10 cellular contexts compared by ENCODE assay signal in the genomic region with DNA sequence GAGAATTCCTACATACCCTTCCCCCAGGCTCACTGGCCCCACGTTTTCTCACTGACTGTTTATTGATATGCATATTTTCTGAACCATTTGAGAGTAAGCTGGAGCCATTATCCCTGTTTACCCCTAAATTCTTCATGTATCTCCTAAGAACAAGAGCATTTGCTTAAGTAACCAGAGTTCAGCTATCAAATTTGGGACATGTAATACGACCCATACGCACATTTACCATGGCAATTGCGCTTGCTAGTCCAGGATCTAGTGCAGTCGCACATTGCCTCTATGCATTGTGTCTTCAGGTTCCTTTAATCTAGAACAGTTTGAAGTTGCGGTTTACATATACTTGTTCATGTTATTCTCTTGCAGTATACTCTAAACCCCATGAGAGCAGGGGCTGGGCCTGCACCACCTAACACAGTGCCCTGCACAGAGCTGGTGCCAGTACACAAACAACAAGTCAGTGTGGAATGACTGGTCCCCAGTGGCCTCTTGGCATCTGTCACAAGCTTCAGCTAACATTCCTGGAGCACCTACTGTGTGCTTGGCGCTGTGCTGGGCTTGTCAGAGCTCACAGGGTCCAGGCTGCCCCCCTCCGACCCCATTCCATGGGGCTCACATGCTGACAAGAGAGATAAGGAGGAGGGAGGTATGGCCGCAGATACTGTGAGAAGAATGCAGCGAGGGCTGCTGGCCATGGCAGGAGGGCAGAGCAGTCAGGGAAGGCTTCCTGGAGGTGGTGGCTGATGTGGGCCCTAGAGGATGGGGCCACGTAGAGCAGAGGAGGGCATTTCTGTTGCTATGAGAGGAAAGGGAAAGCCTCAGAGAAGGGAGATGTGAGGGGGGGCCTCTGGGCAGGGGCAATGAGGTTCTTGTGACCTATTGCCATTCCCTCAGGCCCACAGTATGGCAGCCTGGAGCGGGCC. TPM values are rescaled to one million over a fixed set of nuclear protein-coding genes. Genes with fewer than 3 reads are reported as not detected.
DNase-seq lines count a peak whose midpoint lies in the region; ATAC-seq and TF ChIP-seq lines count a peak whose summit lies in the region.
"Had no signal": no experiment of that assay in that cellular context is flagged by ENCODE, and none has a peak within 500 bp of the region (broad histone marks: within the 10 kb centered on the region; RNA-seq: fewer than 3 reads in every experiment).

No MANE protein-coding gene starts in this region.

- H3K27me3 Mint-ChIP-seq in activated naive CD8-positive, alpha-beta T cell: no peaks in the 10 kb centered on the region
- no peaks in the 10 kb centered on the region for H3K27me3 Mint-ChIP-seq in activated naive CD8-positive, alpha-beta T cell treated with anti-CD3 and anti-CD28 coated beads for 36 hours
- peaks cover 13% of the 10 kb centered on the region for H3K27me3 Mint-ChIP-seq in glutamatergic neuron (ENCODE audit: unreplicated experiment)
- no peaks in the 10 kb centered on the region for H3K27me3 Mint-ChIP-seq in activated CD8-positive, alpha-beta memory T cell treated with anti-CD3 and anti-CD28 coated beads, Interleukin-2, amount 10 ng/mL, durations not matched to agents 7 days and 5 days

- TF ChIP-seq POLR2A in uterus (IDR thresholded peaks at IDR 0.05): no peak

- TF ChIP-seq CTCF in glutamatergic neuron (IDR thresholded peaks at IDR 0.05; ENCODE audit: partially characterized antibody, unreplicated experiment): no peak
- TF ChIP-seq CTCF in smooth muscle cell (IDR thresholded peaks at IDR 0.05; ENCODE audit: borderline replicate concordance, insufficient read depth, poor library complexity, severe bottlenecking): no peak
- TF ChIP-seq CTCF in uterus (IDR thresholded peaks at IDR 0.05): no peak

- H4K20me1 ChIP-seq in smooth muscle cell (ENCODE audit: low read depth): no peaks in the 10 kb centered on the region

- no peaks in the 10 kb centered on the region for H3F3A ChIP-seq in smooth muscle cell (ENCODE audit: low read depth)

- H3K4me1 Mint-ChIP-seq in activated naive CD8-positive, alpha-beta T cell (ENCODE audit: low read depth): peaks cover 9% of the 10 kb centered on the region
- H3K4me1 Mint-ChIP-seq in activated naive CD8-positive, alpha-beta T cell treated with anti-CD3 and anti-CD28 coated beads for 36 hours: peaks cover 1% of the 10 kb centered on the region
- peaks cover 3% of the 10 kb centered on the region for H3K4me1 Mint-ChIP-seq in glutamatergic neuron (ENCODE audit: low read depth, unreplicated experiment)
- peaks cover 5% of the 10 kb centered on the region for H3K4me1 Mint-ChIP-seq in activated CD8-positive, alpha-beta memory T cell treated with anti-CD3 and anti-CD28 coated beads, Interleukin-2, amount 10 ng/mL, durations not matched to agents 7 days and 5 days

- WGBS in smooth muscle cell (ENCODE audit: low lambda C conversion rate): 84% methylated on average over 12 of the region's 12 CpGs

- H3K36me3 ChIP-seq in smooth muscle cell (ENCODE audit: low read depth) (no peaks in the 10 kb centered on the region), uterus (no peaks in the 10 kb centered on the region)
- H3K36me3 ChIP-seq: vagina had no signal

- no peaks in the 10 kb centered on the region for H3K36me3 Mint-ChIP-seq in activated naive CD8-positive, alpha-beta T cell
- H3K36me3 Mint-ChIP-seq in activated naive CD8-positive, alpha-beta T cell treated with anti-CD3 and anti-CD28 coated beads for 36 hours: no peaks in the 10 kb centered on the region
- peaks cover 5% of the 10 kb centered on the region for H3K36me3 Mint-ChIP-seq in glutamatergic neuron (ENCODE audit: unreplicated experiment)
- H3K36me3 Mint-ChIP-seq in activated CD8-positive, alpha-beta memory T cell treated with anti-CD3 and anti-CD28 coated beads, Interleukin-2, amount 10 ng/mL, durations not matched to agents 7 days and 5 days: no peaks in the 10 kb centered on the region

- CTCF ChIA-PET in activated CD8-positive, alpha-beta memory T cell treated with anti-CD3 and anti-CD28 coated beads, Interleukin-2, amount 10 ng/mL, durations not matched to agents 7 days and 5 days (lab: Charles Lee): interaction anchor here (0.7 to 2.9 kb wide), 8 partner anchors 9 to 612 kb away, joined by 3 to 26 read pairs (median 4); no protein-coding TSS in a partner anchor

- H3K4me2 ChIP-seq in smooth muscle cell: no peak overlapping the region

- H3K9me3 ChIP-seq in smooth muscle cell (replicated peaks; ENCODE audit: low read depth) (no peaks in the 10 kb centered on the region), uterus (no peaks in the 10 kb centered on the region)
- H3K9me3 ChIP-seq: vagina had no signal

- no peaks in the 10 kb centered on the region for H3K79me2 ChIP-seq in smooth muscle cell (ENCODE audit: low read depth)

- no peaks in the 10 kb centered on the region for H3K9me3 Mint-ChIP-seq in activated naive CD8-positive, alpha-beta T cell (ENCODE audit: low read depth)
- H3K9me3 Mint-ChIP-seq in activated naive CD8-positive, alpha-beta T cell treated with anti-CD3 and anti-CD28 coated beads for 36 hours: no peaks in the 10 kb centered on the region
- peaks cover 1% of the 10 kb centered on the region for H3K9me3 Mint-ChIP-seq in glutamatergic neuron (ENCODE audit: unreplicated experiment)
- no peaks in the 10 kb centered on the region for H3K9me3 Mint-ChIP-seq in activated CD8-positive, alpha-beta memory T cell treated with anti-CD3 and anti-CD28 coated beads, Interleukin-2, amount 10 ng/mL, durations not matched to agents 7 days and 5 days (ENCODE audit: low read depth)

- peak overlapping the region; percentile 29 for H3K4me3 ChIP-seq in smooth muscle cell
- H3K4me3 ChIP-seq in uterus: no peak overlapping the region

- H3K27me3 ChIP-seq in smooth muscle cell (ENCODE audit: low read depth): no peaks in the 10 kb centered on the region
- no peaks in the 10 kb centered on the region for H3K27me3 ChIP-seq in uterus
- H3K27me3 ChIP-seq: vagina had no signal

- no peak overlapping the region for H3K9ac ChIP-seq in smooth muscle cell (ENCODE audit: low read depth)

- no peak overlapping the region for H2AFZ ChIP-seq in smooth muscle cell (ENCODE audit: low read depth)

- no peak for DNase-seq in activated naive CD8-positive, alpha-beta T cell treated with anti-CD3 and anti-CD28 coated beads for 36 hours
- DNase-seq in NCI-H69 (lab: John Stamatoyannopoulos, UW) (peak; percentile 44), glutamatergic neuron (no peak), smooth muscle cell (lab: John Stamatoyannopoulos, UW; ENCODE audit: unreplicated experiment) (no peak), uterus (no peak), HT-29 (ENCODE audit: low spot score) (no peak)
- DNase-seq in activated CD8-positive, alpha-beta memory T cell treated with anti-CD3 and anti-CD28 coated beads, Interleukin-2, amount 10 ng/mL, durations not matched to agents 7 days and 5 days: no peak

- no peak for ATAC-seq in activated CD8-positive, alpha-beta memory T cell treated with anti-CD3 and anti-CD28 coated beads, Interleukin-2, amount 10 ng/mL, durations not matched to agents 7 days and 5 days

- peak overlapping the region; percentile 42 for H3K4me3 Mint-ChIP-seq in activated naive CD8-positive, alpha-beta T cell
- H3K4me3 Mint-ChIP-seq in activated naive CD8-positive, alpha-beta T cell treated with anti-CD3 and anti-CD28 coated beads for 36 hours: no peak overlapping the region
- H3K4me3 Mint-ChIP-seq in glutamatergic neuron (ENCODE audit: unreplicated experiment): peak overlapping the region; percentile 57
- H3K4me3 Mint-ChIP-seq in activated CD8-positive, alpha-beta memory T cell treated with anti-CD3 and anti-CD28 coated beads, Interleukin-2, amount 10 ng/mL, durations not matched to agents 7 days and 5 days: no peak overlapping the region

- intact Hi-C loops in uterus (cut with DNase I; ENCODE audit: low total_unique reads): loop anchor here (2.0 kb wide), 1 partner anchor 81 kb away; no protein-coding TSS in a partner anchor

- H3K27ac ChIP-seq in smooth muscle cell (ENCODE audit: low read depth) (no peak overlapping the region), uterus (no peak overlapping the region)

- no peak overlapping the region for H3K27ac Mint-ChIP-seq in activated naive CD8-positive, alpha-beta T cell
- no peak overlapping the region for H3K27ac Mint-ChIP-seq in activated naive CD8-positive, alpha-beta T cell treated with anti-CD3 and anti-CD28 coated beads for 36 hours
- H3K27ac Mint-ChIP-seq in glutamatergic neuron (ENCODE audit: unreplicated experiment): peak overlapping the region; percentile 22
- no peak overlapping the region for H3K27ac Mint-ChIP-seq in activated CD8-positive, alpha-beta memory T cell treated with anti-CD3 and anti-CD28 coated beads, Interleukin-2, amount 10 ng/mL, durations not matched to agents 7 days and 5 days

- peaks cover 6% of the 10 kb centered on the region for H3K4me1 ChIP-seq in smooth muscle cell (ENCODE audit: low read depth)
- H3K4me1 ChIP-seq in uterus: no peaks in the 10 kb centered on the region

RNA-seq across cellular contexts. Expression of a gene that starts 28.1 kb away (rescaled TPM):
- total RNA-seq in activated naive CD8-positive, alpha-beta T cell treated with anti-CD3 and anti-CD28 coated beads for 36 hours: not detected
- not detected for total RNA-seq in glutamatergic neuron (ENCODE audit: unreplicated experiment)
- total RNA-seq in smooth muscle cell: not detected in 2 replicates
- 0.16 and 0.21 TPM in 2 replicates for polyA plus RNA-seq in smooth muscle cell
- under 1 TPM in 1 of 2 experiments, not detected in 1; 0.12 TPM for total RNA-seq in activated CD8-positive, alpha-beta memory T cell treated with anti-CD3 and anti-CD28 coated beads, Interleukin-2, amount 10 ng/mL, durations not matched to agents 7 days and 5 days
- 1 to 10 TPM in 1 of 4 donors, under 1 TPM in 1, not detected in 2; 0.52 to 1.5 TPM for total RNA-seq in uterus
- 55.1 and 59.6 TPM in 2 replicates for total RNA-seq in HT-29 (2014; rRNA removed; shearing (Covaris generic))
- total RNA-seq: endothelial cell of umbilical vein, vagina had no signal
- polyA plus RNA-seq: endothelial cell of umbilical vein had no signal

Comparison
In these comparisons a context has a peak if more than half of its experiments do, and no peak if none do; other contexts are left out.
1. H3K4me3 Mint-ChIP-seq: peak in activated naive CD8-positive, alpha-beta T cell (single experiment) and glutamatergic neuron (single experiment); none in activated naive CD8-positive, alpha-beta T cell treated with anti-CD3 and anti-CD28 coated beads for 36 hours (single experiment) and activated CD8-positive, alpha-beta memory T cell treated with anti-CD3 and anti-CD28 coated beads, Interleukin-2, amount 10 ng/mL, durations not matched to agents 7 days and 5 days (single experiment).
2. RNA of a gene that starts 28.1 kb away (total RNA-seq): 55.1 to 59.6 TPM in HT-29; 0.52 to 1.5 TPM in uterus, not detected in glutamatergic neuron (single experiment), 0.12 TPM in activated CD8-positive, alpha-beta memory T cell treated with anti-CD3 and anti-CD28 coated beads, Interleukin-2, amount 10 ng/mL, durations not matched to agents 7 days and 5 days, not detected in activated naive CD8-positive, alpha-beta T cell treated with anti-CD3 and anti-CD28 coated beads for 36 hours and not detected in smooth muscle cell; every median in the first group is over 10 times any median in the second.